In genomic region chr6:167184301-167184700, GRCh38 we compare ENCODE assay signal across 11 cellular contexts. TPM values are rescaled to one million over a fixed set of nuclear protein-coding genes. Genes with fewer than 3 reads are reported as not detected.
"Had no signal": no experiment of that assay in that cellular context is flagged by ENCODE, and none has a peak within 500 bp of the region (broad histone marks: within the 10 kb centered on the region; RNA-seq: fewer than 3 reads in every experiment).

No MANE protein-coding gene starts in this region.

RNA-seq across cellular contexts. Expression of gene GPR31, which starts 26.5 kb away (rescaled TPM):
- total RNA-seq: OCI-LY7, PC-3, PC-9, Peyer's patch, Right ventricle myocardium inferior, Right ventricle myocardium superior, RPMI7951, SJCRH30, SJSA1, SK-MEL-5 had no signal
- polyA plus RNA-seq: SK-N-SH had no signal
